Comparison of ENCODE assay signal across 6 cellular contexts in genomic region chr11:126268361-126268707, GRCh38. TPM values are rescaled to one million over a fixed set of nuclear protein-coding genes. Genes with fewer than 3 reads are reported as not detected.
DNase-seq lines count a peak whose midpoint lies in the region; ATAC-seq and TF ChIP-seq lines count a peak whose summit lies in the region.

No MANE protein-coding gene starts in this region.

- H3K4me3 ChIP-seq in ascending aorta, result peak overlapping the region; percentile 81 to 93
- H3K4me3 ChIP-seq in naive thymus-derived CD4-positive, alpha-beta T cell (ENCODE audit: low read length), result peak overlapping the region; percentile 99

- peaks cover 0 to 13% of the 10 kb centered on the region in 2 donors for H3K4me1 ChIP-seq in ascending aorta
- H3K4me1 ChIP-seq in naive thymus-derived CD4-positive, alpha-beta T cell (ENCODE audit: control insufficient read depth in 2 of 2, insufficient read depth in 2 of 2, low read length in 2 of 2), result peaks cover 22 to 23% of the 10 kb centered on the region in 2 donors

- peaks cover 38% of the 10 kb centered on the region for H3K4me1 Mint-ChIP-seq in activated CD4-positive, alpha-beta T cell treated with anti-CD3 and anti-CD28 coated beads for 36 hours
- H3K4me1 Mint-ChIP-seq in naive thymus-derived CD4-positive, alpha-beta T cell, result peaks cover 26 to 60% (median 50%) of the 10 kb centered on the region in 7 donors

- no peak for ATAC-seq in activated CD4-positive, alpha-beta T cell treated with anti-CD3 and anti-CD28 coated beads for 36 hours
- ATAC-seq in naive thymus-derived CD4-positive, alpha-beta T cell, result no peak
- no peak for ATAC-seq in HG03439 (IDR thresholded peaks at IDR 0.05; ENCODE audit: unreplicated experiment)

- H3K27ac Mint-ChIP-seq in activated CD4-positive, alpha-beta T cell treated with anti-CD3 and anti-CD28 coated beads for 36 hours, result peak overlapping the region; percentile 95
- H3K27ac Mint-ChIP-seq in naive thymus-derived CD4-positive, alpha-beta T cell, result peak overlapping the region; percentile 94 to 99 (median 98)

- DNase-seq in activated CD4-positive, alpha-beta T cell treated with anti-CD3 and anti-CD28 coated beads for 36 hours, result no peak
- no peak for DNase-seq in activated CD4-positive, alpha-beta T cell treated with anti-CD3 and anti-CD28 coated beads for 4 hours
- no peak for DNase-seq in ascending aorta (ENCODE audit: low spot score in 2 of 2)
- DNase-seq in naive thymus-derived CD4-positive, alpha-beta T cell, result no peak
- DNase-seq in UCSD-AML1 (lab: John Stamatoyannopoulos, UW; ENCODE audit: unreplicated experiment), result no peak

- no peaks in the 10 kb centered on the region for H3K27me3 ChIP-seq in ascending aorta
- no peaks in the 10 kb centered on the region for H3K27me3 ChIP-seq in naive thymus-derived CD4-positive, alpha-beta T cell (ENCODE audit: control insufficient read depth in 2 of 2, insufficient read depth in 2 of 2, low read length in 2 of 2)

- POLR2A ChIA-PET in activated CD4-positive, alpha-beta T cell treated with anti-CD3 and anti-CD28 coated beads for 36 hours (lab: Charles Lee), result no interaction called here
- POLR2A ChIA-PET in naive thymus-derived CD4-positive, alpha-beta T cell (lab: Charles Lee), result interaction anchor here (0.6 to 6.5 kb wide), 16 partner anchors 10 to 677 kb away, joined by 3 to 122 read pairs (median 3); partner anchors contain the start of genes DCPS, FAM118B, HYLS1 and PUS3

- H3K4me3 Mint-ChIP-seq in activated CD4-positive, alpha-beta T cell treated with anti-CD3 and anti-CD28 coated beads for 36 hours, result peak overlapping the region; percentile 86
- H3K4me3 Mint-ChIP-seq in naive thymus-derived CD4-positive, alpha-beta T cell, result peak overlapping the region; percentile 91 to 98 (median 97)

- CTCF ChIA-PET in activated CD4-positive, alpha-beta T cell treated with anti-CD3 and anti-CD28 coated beads for 36 hours (lab: Charles Lee), result interaction anchor here (3.2 kb wide), 1 partner anchor 13 kb away, joined by 11 read pairs; no protein-coding TSS in a partner anchor
- CTCF ChIA-PET in naive thymus-derived CD4-positive, alpha-beta T cell (lab: Charles Lee), result interaction anchor here (2.0 kb wide), 1 partner anchor 13 kb away, joined by 9 read pairs; no protein-coding TSS in a partner anchor

- H3K27ac ChIP-seq in ascending aorta, result peak overlapping the region; percentile 90 to 91
- peak overlapping the region; percentile 94 for H3K27ac ChIP-seq in naive thymus-derived CD4-positive, alpha-beta T cell (ENCODE audit: low read depth, low read length)

- peaks cover 66% of the 10 kb centered on the region for H3K36me3 Mint-ChIP-seq in activated CD4-positive, alpha-beta T cell treated with anti-CD3 and anti-CD28 coated beads for 36 hours (ENCODE audit: low read depth)
- peaks cover 14 to 46% (median 30%) of the 10 kb centered on the region in 5 donors for H3K36me3 Mint-ChIP-seq in naive thymus-derived CD4-positive, alpha-beta T cell

- intact Hi-C loops in activated CD4-positive, alpha-beta T cell treated with anti-CD3 and anti-CD28 coated beads for 36 hours (cut with DNase I, micrococcal nuclease), result loop anchor here (1.0 to 10.0 kb wide), 9 partner anchors 57 to 1314 kb away; partner anchors contain the start of genes PUS3 (in 2 of the 2), CCDC15 (in 1 of the 2), CHEK1 (in 1 of the 2) and EI24 (in 1 of the 2)
- intact Hi-C loops in ascending aorta (cut with DNase I), result loop anchor here (1.0 to 10.0 kb wide), 8 partner anchors 36 to 1156 kb away; partner anchors contain the start of genes CDON, CHEK1, DCPS and FAM118B
- intact Hi-C loops in naive thymus-derived CD4-positive, alpha-beta T cell (cut with micrococcal nuclease), result loop anchor here (1.0 to 2.0 kb wide), 9 partner anchors 205 to 1158 kb away; partner anchors contain the start of genes PUS3 (in 2 of the 2), STT3A (in 2 of the 2), CHEK1 (in 1 of the 2) and EI24 (in 1 of the 2)

- no peaks in the 10 kb centered on the region for H3K9me3 ChIP-seq in ascending aorta
- no peaks in the 10 kb centered on the region for H3K9me3 ChIP-seq in naive thymus-derived CD4-positive, alpha-beta T cell (ENCODE audit: control insufficient read depth in 2 of 3, low read length in 3 of 3)

- H3K27me3 Mint-ChIP-seq in activated CD4-positive, alpha-beta T cell treated with anti-CD3 and anti-CD28 coated beads for 36 hours, result no peaks in the 10 kb centered on the region
- H3K27me3 Mint-ChIP-seq in naive thymus-derived CD4-positive, alpha-beta T cell, result no peaks in the 10 kb centered on the region

- no peak for TF ChIP-seq CTCF in ascending aorta (IDR thresholded peaks at IDR 0.05)

- H3K36me3 ChIP-seq in ascending aorta, result peaks cover 39 to 46% of the 10 kb centered on the region in 2 donors
- H3K36me3 ChIP-seq in naive thymus-derived CD4-positive, alpha-beta T cell (ENCODE audit: control insufficient read depth in 2 of 3, insufficient read depth in 3 of 3, low read length in 3 of 3), result peaks cover 19 to 48% (median 27%) of the 10 kb centered on the region in 3 experiments

- H3K9me3 Mint-ChIP-seq in activated CD4-positive, alpha-beta T cell treated with anti-CD3 and anti-CD28 coated beads for 36 hours (ENCODE audit: low read depth), result no peaks in the 10 kb centered on the region
- peaks cover 0 to 4% (median 0%) of the 10 kb centered on the region in 11 donors for H3K9me3 Mint-ChIP-seq in naive thymus-derived CD4-positive, alpha-beta T cell

RNA-seq across cellular contexts. Expression of gene SRPRA, which starts 0.4 kb away (rescaled TPM):
- 100 to 1,000 TPM; 131 to 139 TPM for total RNA-seq in activated CD4-positive, alpha-beta T cell treated with anti-CD3 and anti-CD28 coated beads for 36 hours
- 49.7 TPM for total RNA-seq in ascending aorta
- total RNA-seq in naive thymus-derived CD4-positive, alpha-beta T cell, result 100 to 1,000 TPM; 141 to 179 (median 150) TPM
- polyA plus RNA-seq in naive thymus-derived CD4-positive, alpha-beta T cell, result 100 to 1,000 TPM in 1 of 2 donors, 10 to 100 TPM in 1; 81.6 to 144 TPM

RNA-seq across cellular contexts. Expression of gene FOXRED1, which starts 0.6 kb away (rescaled TPM):
- 10 to 100 TPM; 39.0 to 43.7 TPM for total RNA-seq in activated CD4-positive, alpha-beta T cell treated with anti-CD3 and anti-CD28 coated beads for 36 hours
- 1.8 TPM for total RNA-seq in ascending aorta
- 10 to 100 TPM; 27.5 to 42.7 (median 35.5) TPM for total RNA-seq in naive thymus-derived CD4-positive, alpha-beta T cell
- polyA plus RNA-seq in naive thymus-derived CD4-positive, alpha-beta T cell, result 10 to 100 TPM; 20.4 to 26.1 TPM

RNA-seq across cellular contexts. Expression of gene TIRAP, which starts 14.6 kb away (rescaled TPM):
- 1 to 10 TPM; 5.3 to 7.5 TPM for total RNA-seq in activated CD4-positive, alpha-beta T cell treated with anti-CD3 and anti-CD28 coated beads for 36 hours
- total RNA-seq in ascending aorta, result 8.7 TPM
- 10 to 100 TPM; 12.9 to 21.5 (median 17.9) TPM for total RNA-seq in naive thymus-derived CD4-positive, alpha-beta T cell
- polyA plus RNA-seq in naive thymus-derived CD4-positive, alpha-beta T cell, result 10 to 100 TPM in 1 of 2 donors, 1 to 10 TPM in 1; 9.6 to 15.3 TPM

RNA-seq across cellular contexts. Expression of gene DCPS, which starts 35.5 kb away (rescaled TPM):
- total RNA-seq in activated CD4-positive, alpha-beta T cell treated with anti-CD3 and anti-CD28 coated beads for 36 hours, result 10 to 100 TPM; 29.7 to 39.3 TPM
- 19.6 TPM for total RNA-seq in ascending aorta
- 10 to 100 TPM; 11.0 to 37.2 (median 17.4) TPM for total RNA-seq in naive thymus-derived CD4-positive, alpha-beta T cell
- 10 to 100 TPM; 37.9 to 39.2 TPM for polyA plus RNA-seq in naive thymus-derived CD4-positive, alpha-beta T cell

RNA-seq across cellular contexts. Expression of gene FAM118B, which starts 56.8 kb away (rescaled TPM):
- total RNA-seq in activated CD4-positive, alpha-beta T cell treated with anti-CD3 and anti-CD28 coated beads for 36 hours, result 1 to 10 TPM; 8.9 to 9.0 TPM
- 14.0 TPM for total RNA-seq in ascending aorta
- 10 to 100 TPM in 3 of 5 experiments, 1 to 10 TPM in 2; 4.0 to 10.9 (median 10.5) TPM for total RNA-seq in naive thymus-derived CD4-positive, alpha-beta T cell
- polyA plus RNA-seq in naive thymus-derived CD4-positive, alpha-beta T cell, result 10 to 100 TPM; 12.2 to 14.7 TPM

Comparison
In these comparisons a context has a peak if more than half of its experiments do, and no peak if none do; other contexts are left out.
1. RNA of gene FOXRED1, which starts 0.6 kb away (total RNA-seq): 39.0 to 43.7 TPM in activated CD4-positive, alpha-beta T cell treated with anti-CD3 and anti-CD28 coated beads for 36 hours and 27.5 to 42.7 TPM in naive thymus-derived CD4-positive, alpha-beta T cell; 1.8 TPM in ascending aorta (single experiment); every median in the first group is over 10 times any median in the second.